ENCODE assay signal across 9 cellular contexts in the genomic region with DNA sequence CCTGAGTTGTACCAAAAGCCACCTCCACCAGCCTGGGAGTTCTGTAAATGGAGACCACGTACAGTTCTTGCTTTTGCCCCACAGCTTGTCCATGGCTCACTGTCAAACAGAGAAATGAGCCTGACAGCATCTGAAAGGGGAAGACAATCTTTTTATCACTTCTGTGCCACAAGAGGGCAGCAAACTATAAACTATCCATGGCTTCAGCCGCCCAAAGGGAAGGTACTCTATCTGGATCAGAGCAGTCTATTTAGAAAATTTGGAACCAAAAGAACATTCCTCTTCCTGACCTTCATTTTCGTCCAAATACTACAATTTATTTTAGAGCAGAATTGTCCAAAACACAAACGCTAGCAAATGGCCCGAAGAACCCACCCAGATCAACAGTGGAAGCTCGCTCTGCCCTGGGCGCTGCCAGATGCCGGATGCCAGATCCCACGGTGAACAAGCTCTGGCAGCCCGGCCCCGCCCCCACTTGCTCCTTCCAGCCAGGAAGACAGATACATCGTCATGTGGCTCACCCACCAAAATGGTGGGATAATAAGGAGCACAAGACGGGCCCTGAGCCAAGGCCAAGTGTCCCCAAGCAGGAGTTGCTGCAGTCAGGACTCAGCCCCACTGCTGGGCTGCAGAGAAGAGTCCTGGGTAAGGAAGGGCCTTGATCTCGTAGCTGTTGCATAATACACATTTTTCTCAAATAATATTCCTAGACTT. TPM values are rescaled to one million over a fixed set of nuclear protein-coding genes. Genes with fewer than 3 reads are reported as not detected.
DNase-seq lines count a peak whose midpoint lies in the region; ATAC-seq, FAIRE-seq and TF ChIP-seq lines count a peak whose summit lies in the region.
"Had no signal": no experiment of that assay in that cellular context is flagged by ENCODE, and none has a peak within 500 bp of the region (broad histone marks: within the 10 kb centered on the region; RNA-seq: fewer than 3 reads in every experiment).

No MANE protein-coding gene starts in this region.

- H3K4me1 ChIP-seq in gastroesophageal sphincter, result peaks cover 10 to 58% (median 26%) of the 10 kb centered on the region in 3 donors

- H3K4me3 Mint-ChIP-seq in activated naive CD8-positive, alpha-beta T cell treated with anti-CD3 and anti-CD28 coated beads for 36 hours, result no peak overlapping the region
- peak overlapping the region; percentile 75 for H3K4me3 Mint-ChIP-seq in nephron progenitor cell
- H3K4me3 Mint-ChIP-seq: activated naive CD8-positive, alpha-beta T cell had no signal

- H3K27me3 Mint-ChIP-seq in activated naive CD8-positive, alpha-beta T cell treated with anti-CD3 and anti-CD28 coated beads for 36 hours, result no peaks in the 10 kb centered on the region
- peaks cover 12% of the 10 kb centered on the region for H3K27me3 Mint-ChIP-seq in nephron progenitor cell (ENCODE audit: low read depth, poor library complexity)
- H3K27me3 Mint-ChIP-seq: activated naive CD8-positive, alpha-beta T cell had no signal

- no peaks in the 10 kb centered on the region for H3K9me3 Mint-ChIP-seq in activated naive CD8-positive, alpha-beta T cell treated with anti-CD3 and anti-CD28 coated beads for 36 hours
- H3K9me3 Mint-ChIP-seq in nephron progenitor cell, result no peaks in the 10 kb centered on the region

- 0 to 8% methylated on average over 2 to 4 of the region's 14 CpGs for WGBS in gastroesophageal sphincter (ENCODE audit: low coverage in 1 of 2), 2 donors

- ATAC-seq in gastroesophageal sphincter, result peak; percentile 84
- ATAC-seq in HG03354 (IDR thresholded peaks at IDR 0.05; ENCODE audit: poor library complexity, severe bottlenecking, unreplicated experiment), result no peak

- peak overlapping the region; percentile 34 to 85 (median 82) for H3K27ac ChIP-seq in gastroesophageal sphincter

- TF ChIP-seq POLR2A in gastroesophageal sphincter (IDR thresholded peaks at IDR 0.05), result no peak

- no peak for TF ChIP-seq EP300 in gastroesophageal sphincter (IDR thresholded peaks at IDR 0.05)

- DNase-seq in EL (peak; percentile 85), LoVo (ENCODE audit: low spot score) (peak; percentile 84), RKO (ENCODE audit: low spot score) (peak; percentile 84), nephron progenitor cell (peak; percentile 80), urothelium cell line (ENCODE audit: low spot score) (peak; percentile 81)
- peak; percentile 24 for DNase-seq in activated naive CD8-positive, alpha-beta T cell treated with anti-CD3 and anti-CD28 coated beads for 36 hours

- H3K4me3 ChIP-seq in gastroesophageal sphincter, result peak overlapping the region; percentile 10 to 46

- no peaks in the 10 kb centered on the region for H3K36me3 ChIP-seq in gastroesophageal sphincter

- no peaks in the 10 kb centered on the region for H3K36me3 Mint-ChIP-seq in activated naive CD8-positive, alpha-beta T cell treated with anti-CD3 and anti-CD28 coated beads for 36 hours
- no peaks in the 10 kb centered on the region for H3K36me3 Mint-ChIP-seq in nephron progenitor cell (ENCODE audit: low read depth)

- TF ChIP-seq CTCF in gastroesophageal sphincter (IDR thresholded peaks at IDR 0.05) (peak in 3 of 4 experiments; percentile 77 to 85 (median 84)), nephron progenitor cell (IDR thresholded peaks at IDR 0.05) (peak; percentile 73)

- no peak overlapping the region for H3K27ac Mint-ChIP-seq in activated naive CD8-positive, alpha-beta T cell treated with anti-CD3 and anti-CD28 coated beads for 36 hours
- no peak overlapping the region for H3K27ac Mint-ChIP-seq in nephron progenitor cell
- H3K27ac Mint-ChIP-seq: activated naive CD8-positive, alpha-beta T cell had no signal

- no peaks in the 10 kb centered on the region for H3K9me3 ChIP-seq in gastroesophageal sphincter

- FAIRE-seq in urothelium cell line (lab: Jason Lieb, UNC), result peak; percentile 35

- no peaks in the 10 kb centered on the region for H3K27me3 ChIP-seq in gastroesophageal sphincter

- peaks cover 27% of the 10 kb centered on the region for H3K4me1 Mint-ChIP-seq in activated naive CD8-positive, alpha-beta T cell treated with anti-CD3 and anti-CD28 coated beads for 36 hours
- H3K4me1 Mint-ChIP-seq in nephron progenitor cell, result peaks cover 46% of the 10 kb centered on the region

RNA-seq across cellular contexts. Expression of a gene that starts 23.9 kb away (rescaled TPM):
- not detected for total RNA-seq in activated naive CD8-positive, alpha-beta T cell treated with anti-CD3 and anti-CD28 coated beads for 36 hours
- total RNA-seq in gastroesophageal sphincter, result not detected

RNA-seq across cellular contexts. Expression of a gene that starts 57.7 kb away (rescaled TPM):
- total RNA-seq in activated naive CD8-positive, alpha-beta T cell treated with anti-CD3 and anti-CD28 coated beads for 36 hours, result 10 to 100 TPM; 11.1 to 11.9 TPM
- total RNA-seq in gastroesophageal sphincter, result 10 to 100 TPM; 10.1 to 16.3 (median 13.5) TPM

Comparison
In these comparisons a context has a peak if more than half of its experiments do, and no peak if none do; other contexts are left out.
1. DNase-seq: peak in every context shown above with its lines; median percentile 85 in EL; 84 in LoVo; 84 in RKO; 81 in urothelium cell line; 80 in nephron progenitor cell; 24 in activated naive CD8-positive, alpha-beta T cell treated with anti-CD3 and anti-CD28 coated beads for 36 hours.